ENCODE assay signal across 8 cellular contexts in the genomic region with DNA sequence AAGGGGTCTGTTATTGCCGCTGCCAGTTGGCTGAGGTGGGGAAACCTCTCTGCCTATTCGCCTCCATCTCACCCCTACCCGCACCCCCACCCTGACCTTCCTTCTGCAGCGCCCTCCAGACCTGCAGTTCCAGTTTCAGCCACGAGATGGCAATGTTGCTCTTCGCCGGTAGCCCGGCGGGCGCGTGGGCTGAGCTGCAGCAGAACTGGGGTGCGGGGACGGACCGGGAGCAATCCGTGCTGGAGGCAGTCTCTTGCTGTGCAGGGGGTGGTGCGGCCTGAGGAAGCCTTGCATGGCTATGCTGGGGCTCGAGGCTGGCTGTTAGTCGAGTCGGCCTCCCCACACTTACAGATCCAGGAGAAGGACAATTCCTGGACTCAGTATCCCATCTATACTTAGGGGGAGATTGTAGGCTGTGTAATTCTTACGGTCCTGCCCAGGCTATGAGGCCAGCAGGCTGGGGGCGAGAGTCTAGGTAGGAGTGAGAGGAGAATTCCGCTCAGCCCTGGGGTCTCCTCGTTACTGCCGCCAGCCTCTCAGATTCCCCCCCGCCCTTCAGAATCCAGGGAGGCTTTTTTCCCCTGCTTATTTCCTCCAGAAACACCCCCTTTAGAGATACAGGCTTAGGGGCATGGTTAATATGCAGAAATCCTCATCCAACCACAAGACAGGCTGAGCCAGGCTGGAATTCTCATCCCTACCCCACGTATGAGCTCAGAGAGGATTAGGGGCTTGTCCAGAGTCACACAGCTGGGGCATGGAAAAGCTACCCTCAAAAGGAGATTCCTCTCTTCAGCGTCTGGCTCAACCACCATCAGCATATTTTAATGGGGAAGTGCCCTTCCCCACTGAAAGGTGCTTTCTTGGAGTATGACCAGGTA. TPM values are rescaled to one million over a fixed set of nuclear protein-coding genes. Genes with fewer than 3 reads are reported as not detected.
DNase-seq lines count a peak whose midpoint lies in the region; ATAC-seq, FAIRE-seq and TF ChIP-seq lines count a peak whose summit lies in the region.

No MANE protein-coding gene starts in this region.

- ATAC-seq in GM21447 (IDR thresholded peaks at IDR 0.05; ENCODE audit: unreplicated experiment): peak; percentile 83
- ATAC-seq in pancreas: peak; percentile 82 to 87 (median 87)

- no peak for TF ChIP-seq POLR2A in tibial nerve (IDR thresholded peaks at IDR 0.05)

- TF ChIP-seq CTCF in pancreas (IDR thresholded peaks at IDR 0.05) (peak; percentile 94 to 99 (median 97)), tibial nerve (IDR thresholded peaks at IDR 0.05) (peak; percentile 97 to 100 (median 98))

- intact Hi-C loops in pancreas (cut with DNase I): loop anchor here in 2 of 3 donors (5.0 to 10.0 kb wide), 2 partner anchors 221 to 224 kb away; no protein-coding TSS in a partner anchor

- FAIRE-seq in pancreas (lab: Jason Lieb, UNC): no peak

- H3K4me1 ChIP-seq in pancreas: peaks cover 0 to 5% (median 4%) of the 10 kb centered on the region in 3 donors
- peaks cover 0 to 37% (median 7%) of the 10 kb centered on the region in 4 donors for H3K4me1 ChIP-seq in tibial nerve

- no peak overlapping the region for H3K4me3 ChIP-seq in pancreas
- no peak overlapping the region for H3K4me3 ChIP-seq in tibial nerve

- H3K27ac ChIP-seq in pancreas (no peak overlapping the region), tibial nerve (peak overlapping the region in 1 of 4 donors; percentile 5)

- TF ChIP-seq EP300 in tibial nerve (IDR thresholded peaks at IDR 0.05): peak in 1 of 2 donors; percentile 25

- no peaks in the 10 kb centered on the region for H3K9me3 ChIP-seq in pancreas
- no peaks in the 10 kb centered on the region for H3K9me3 ChIP-seq in tibial nerve

- no peaks in the 10 kb centered on the region for H3K36me3 ChIP-seq in pancreas
- H3K36me3 ChIP-seq in tibial nerve: no peaks in the 10 kb centered on the region

- H3K27me3 ChIP-seq in pancreas: peaks cover 0 to 12% (median 4%) of the 10 kb centered on the region in 4 donors
- peaks cover 0 to 37% of the 10 kb centered on the region in 2 donors for H3K27me3 ChIP-seq in tibial nerve

- DNase-seq in DMS53 treated with DMSO at 0.1 percent for 48 hours (lab: John Stamatoyannopoulos, UW; ENCODE audit: unreplicated experiment) (peak; percentile 22), HuH-7.5 (ENCODE audit: low spot score) (peak; percentile 91), RPMI7951 (ENCODE audit: low read depth) (peak; percentile 59), germinal center (ENCODE audit: low spot score) (peak; percentile 88), pancreas (peak; percentile 58 to 96 (median 81)), tibial nerve (ENCODE audit: low spot score in 2 of 2) (peak; percentile 62 to 68)
- DNase-seq in activated effector memory CD4-positive, alpha-beta T cell treated with Interleukin-2 at 50 U/mL for 16 hours: peak; percentile 65

- 6% methylated on average over 27 of the region's 27 CpGs for WGBS in pancreas, 2 donors
- 8% methylated on average over 20 to 25 of the region's 27 CpGs for WGBS in tibial nerve, 2 donors

RNA-seq across cellular contexts. Expression of a gene that starts 2.8 kb away (rescaled TPM):
- total RNA-seq in RPMI7951 (2014; rRNA removed; shearing (Covaris generic)): under 0.01 TPM in 1 of 2 replicates, not detected in the other
- total RNA-seq in pancreas: under 1 TPM; 0.12 to 0.69 (median 0.28) TPM
- polyA plus RNA-seq in pancreas: under 1 TPM; 0.11 to 0.40 TPM
- 10 to 100 TPM; 17.8 to 38.0 (median 29.4) TPM for total RNA-seq in tibial nerve

Comparison
In these comparisons a context has a peak if more than half of its experiments do, and no peak if none do; other contexts are left out.
1. DNase-seq: peak in every context shown above with its lines; median percentile 91 in HuH-7.5; 88 in germinal center; 81 in pancreas; 65 in activated effector memory CD4-positive, alpha-beta T cell treated with Interleukin-2 at 50 U/mL for 16 hours; 65 in tibial nerve; 59 in RPMI7951; 22 in DMS53 treated with DMSO at 0.1 percent for 48 hours.
2. RNA of a gene that starts 2.8 kb away (total RNA-seq): 17.8 to 38.0 TPM in tibial nerve; 0.12 to 0.69 TPM in pancreas and under 0.01 TPM in RPMI7951; every median in the first group is over 10 times any median in the second.